In the genomic region with DNA sequence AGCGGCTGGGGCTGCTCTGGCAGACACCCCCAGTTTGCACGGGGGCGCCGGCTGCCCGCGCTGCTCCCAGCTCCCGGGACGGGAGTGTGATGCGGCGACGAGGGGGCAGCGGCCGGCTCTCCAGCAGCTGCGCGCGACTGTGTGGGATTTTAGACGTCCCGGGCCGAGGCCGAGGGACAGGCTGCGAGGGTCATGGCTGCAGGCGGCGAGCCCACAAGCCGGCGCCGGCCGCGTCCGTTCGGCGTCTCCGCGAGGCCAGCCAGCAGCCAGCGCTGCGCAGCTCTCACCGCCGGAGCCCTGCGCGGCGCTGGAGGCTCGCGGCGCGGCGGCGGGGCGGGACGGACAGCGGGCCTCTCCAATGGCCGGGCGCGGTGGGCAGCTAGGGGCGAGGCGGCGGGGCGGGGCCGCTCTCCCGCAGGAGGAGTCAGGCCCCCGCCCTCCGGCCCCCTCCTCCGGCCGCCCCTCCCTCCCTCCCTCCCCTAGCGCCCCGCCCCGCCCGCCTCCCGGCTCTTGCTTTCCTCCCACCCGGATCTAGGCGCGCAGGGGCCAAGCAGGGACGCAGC, we compare ENCODE assay signal across 8 cellular contexts. TPM values are rescaled to one million over a fixed set of nuclear protein-coding genes. Genes with fewer than 3 reads are reported as not detected.
DNase-seq lines count a peak whose midpoint lies in the region; ATAC-seq, FAIRE-seq and TF ChIP-seq lines count a peak whose summit lies in the region.

Gene FZD4 (minus strand): TSS at position 285 of the 563 bp plus-strand sequence. CDS start 310 bp downstream, outside the sequence.

- peak; percentile 89 for ATAC-seq in GM21786 (IDR thresholded peaks at IDR 0.05; ENCODE audit: unreplicated experiment)
- ATAC-seq in Right ventricle myocardium inferior = peak; percentile 93
- ATAC-seq in omental fat pad (ENCODE audit: low FRiP score) = peak; percentile 92

- no peaks in the 10 kb centered on the region for H3K9me3 ChIP-seq in adipocyte (ENCODE audit: control insufficient read depth, low read length)
- no peaks in the 10 kb centered on the region for H3K9me3 ChIP-seq in uterus

- peaks cover 31% of the 10 kb centered on the region for H3K4me1 ChIP-seq in adipocyte (ENCODE audit: control insufficient read depth, insufficient read depth, low read length)
- no peaks in the 10 kb centered on the region for H3K4me1 ChIP-seq in uterus

- peaks cover 6 to 16% (median 9%) of the 10 kb centered on the region in 3 donors for H3K4me1 Mint-ChIP-seq in IgD-negative memory B cell

- intact Hi-C loops in Right ventricle myocardium inferior (cut with DNase I) (loop anchor here (2.0 to 10.0 kb wide), 3 partner anchors 14 to 140 kb away; no protein-coding TSS in a partner anchor), uterus (cut with DNase I; ENCODE audit: low total_unique reads) (no loop called here)

- H3K9ac ChIP-seq in adipocyte (ENCODE audit: low read length) = peak within 1 kb of the TSS; percentile 99

- peak; percentile 95 for TF ChIP-seq POLR2A in uterus (IDR thresholded peaks at IDR 0.05)

- no peak for TF ChIP-seq CTCF in omental fat pad (IDR thresholded peaks at IDR 0.05)
- TF ChIP-seq CTCF in uterus (IDR thresholded peaks at IDR 0.05) = peak in 2 of 4 experiments; percentile 28 to 43

- no peaks in the 10 kb centered on the region for H3K36me3 Mint-ChIP-seq in IgD-negative memory B cell

- peaks cover 21% of the 10 kb centered on the region for H3K27me3 Mint-ChIP-seq in IgD-negative memory B cell

- H3K36me3 ChIP-seq in adipocyte (ENCODE audit: control insufficient read depth, insufficient read depth, low read length, severe bottlenecking) (peaks cover 23% of the 10 kb centered on the region), uterus (no peaks in the 10 kb centered on the region)

- peak within 1 kb of the TSS; percentile 85 to 99 (median 92) for H3K4me3 Mint-ChIP-seq in IgD-negative memory B cell

- FAIRE-seq in RCC 7860 (lab: Jason Lieb, UNC) = no peak

- DNase-seq in GM03348 (ENCODE audit: low spot score) (peak; percentile 99), RCC 7860 (ENCODE audit: low spot score) (peak; percentile 66), adipocyte (ENCODE audit: low read depth) (peak; percentile 97), Right ventricle myocardium inferior (ENCODE audit: missing footprints) (peak; percentile 92), omental fat pad (ENCODE audit: low spot score) (peak; percentile 60), uterus (peak; percentile 91)

- H3K27me3 ChIP-seq in adipocyte (replicated peaks; ENCODE audit: control insufficient read depth, insufficient read depth, low read length) = no peaks in the 10 kb centered on the region
- H3K27me3 ChIP-seq in uterus = no peaks in the 10 kb centered on the region

- H3K27ac ChIP-seq in uterus = peak within 1 kb of the TSS; percentile 95 to 97

- H3K9me3 Mint-ChIP-seq in IgD-negative memory B cell = no peaks in the 10 kb centered on the region

- peak within 1 kb of the TSS in 1 of 3 donors; percentile 12 for H3K27ac Mint-ChIP-seq in IgD-negative memory B cell

- peak within 1 kb of the TSS; percentile 99 for H3K4me3 ChIP-seq in adipocyte (ENCODE audit: low read length)
- H3K4me3 ChIP-seq in uterus = peak within 1 kb of the TSS; percentile 90 to 97

RNA-seq across cellular contexts. Expression of gene FZD4, which starts in this region (rescaled TPM):
- not detected for polyA plus RNA-seq in IgD-negative memory B cell
- 31.3 TPM for total RNA-seq in Right ventricle myocardium inferior
- 100 to 1,000 TPM; 220 to 537 (median 235) TPM for total RNA-seq in omental fat pad
- 10 to 100 TPM; 47.4 to 77.6 (median 49.4) TPM for total RNA-seq in uterus

Comparison
In these comparisons a context has a peak if more than half of its experiments do, and no peak if none do; other contexts are left out.
1. Peak in every context shown above with its lines: DNase-seq, ATAC-seq, H3K4me3 ChIP-seq and H3K27ac ChIP-seq.